In the genomic region with DNA sequence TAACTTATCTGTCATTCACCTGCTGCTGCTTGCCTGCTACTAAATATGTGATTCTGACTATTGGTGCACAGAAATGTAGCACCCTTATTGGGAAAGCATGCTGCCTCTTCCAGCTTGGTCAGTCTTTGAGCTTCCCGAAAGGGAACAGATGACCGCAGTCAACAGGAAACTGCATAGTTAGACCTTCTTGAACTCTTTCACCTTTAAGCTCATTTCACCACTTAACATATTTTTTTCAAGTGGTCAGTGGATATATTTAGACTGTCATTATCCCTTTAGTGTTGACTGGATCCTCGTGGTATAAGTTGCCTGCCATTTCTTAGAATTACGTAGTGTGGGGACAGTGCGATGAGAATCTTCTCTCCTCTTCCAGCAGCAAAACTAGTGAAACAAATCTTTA, we compare ENCODE assay signal across 1 cellular context.
A peak's percentile ranks its signal among the peaks of the same experiment; 100 is the strongest.
TF ChIP-seq lines count a peak whose summit lies in the region.

No MANE protein-coding gene starts in this region.

TF ChIP-seq in liver, 16 proteins besides CTCF, POLR2A, EP300 and RAD21:
- TF ChIP-seq, protein P1, sequence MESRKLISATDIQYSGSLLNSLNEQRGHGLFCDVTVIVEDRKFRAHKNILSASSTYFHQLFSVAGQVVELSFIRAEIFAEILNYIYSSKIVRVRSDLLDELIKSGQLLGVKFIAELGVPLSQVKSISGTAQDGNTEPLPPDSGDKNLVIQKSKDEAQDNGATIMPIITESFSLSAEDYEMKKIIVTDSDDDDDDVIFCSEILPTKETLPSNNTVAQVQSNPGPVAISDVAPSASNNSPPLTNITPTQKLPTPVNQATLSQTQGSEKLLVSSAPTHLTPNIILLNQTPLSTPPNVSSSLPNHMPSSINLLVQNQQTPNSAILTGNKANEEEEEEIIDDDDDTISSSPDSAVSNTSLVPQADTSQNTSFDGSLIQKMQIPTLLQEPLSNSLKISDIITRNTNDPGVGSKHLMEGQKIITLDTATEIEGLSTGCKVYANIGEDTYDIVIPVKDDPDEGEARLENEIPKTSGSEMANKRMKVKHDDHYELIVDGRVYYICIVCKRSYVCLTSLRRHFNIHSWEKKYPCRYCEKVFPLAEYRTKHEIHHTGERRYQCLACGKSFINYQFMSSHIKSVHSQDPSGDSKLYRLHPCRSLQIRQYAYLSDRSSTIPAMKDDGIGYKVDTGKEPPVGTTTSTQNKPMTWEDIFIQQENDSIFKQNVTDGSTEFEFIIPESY (IDR thresholded peaks at IDR 0.05) = no peak
- TF ChIP-seq JUND (IDR thresholded peaks at IDR 0.05) (no peak), SP1 (IDR thresholded peaks at IDR 0.05) (no peak), HNF4G (IDR thresholded peaks at IDR 0.05) (no peak), FOXA1 (IDR thresholded peaks at IDR 0.05) (no peak), NR2F2 (IDR thresholded peaks at IDR 0.05) (peak; percentile 94), EGR1 (IDR thresholded peaks at IDR 0.05; ENCODE audit: low read depth in 2 of 2) (no peak), TAF1 (conservative IDR thresholded peaks at IDR 0.05) (no peak), FOXA2 (IDR thresholded peaks at IDR 0.05) (no peak), HNF4A (conservative IDR thresholded peaks at IDR 0.05) (no peak), GABPA (IDR thresholded peaks at IDR 0.05 in 1 of 2, conservative IDR thresholded peaks at IDR 0.05 in 1 of 2) (no peak)
- TF ChIP-seq, protein P2, sequence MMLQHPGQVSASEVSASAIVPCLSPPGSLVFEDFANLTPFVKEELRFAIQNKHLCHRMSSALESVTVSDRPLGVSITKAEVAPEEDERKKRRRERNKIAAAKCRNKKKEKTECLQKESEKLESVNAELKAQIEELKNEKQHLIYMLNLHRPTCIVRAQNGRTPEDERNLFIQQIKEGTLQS (IDR thresholded peaks at IDR 0.05) = no peak
- TF ChIP-seq, protein P3, sequence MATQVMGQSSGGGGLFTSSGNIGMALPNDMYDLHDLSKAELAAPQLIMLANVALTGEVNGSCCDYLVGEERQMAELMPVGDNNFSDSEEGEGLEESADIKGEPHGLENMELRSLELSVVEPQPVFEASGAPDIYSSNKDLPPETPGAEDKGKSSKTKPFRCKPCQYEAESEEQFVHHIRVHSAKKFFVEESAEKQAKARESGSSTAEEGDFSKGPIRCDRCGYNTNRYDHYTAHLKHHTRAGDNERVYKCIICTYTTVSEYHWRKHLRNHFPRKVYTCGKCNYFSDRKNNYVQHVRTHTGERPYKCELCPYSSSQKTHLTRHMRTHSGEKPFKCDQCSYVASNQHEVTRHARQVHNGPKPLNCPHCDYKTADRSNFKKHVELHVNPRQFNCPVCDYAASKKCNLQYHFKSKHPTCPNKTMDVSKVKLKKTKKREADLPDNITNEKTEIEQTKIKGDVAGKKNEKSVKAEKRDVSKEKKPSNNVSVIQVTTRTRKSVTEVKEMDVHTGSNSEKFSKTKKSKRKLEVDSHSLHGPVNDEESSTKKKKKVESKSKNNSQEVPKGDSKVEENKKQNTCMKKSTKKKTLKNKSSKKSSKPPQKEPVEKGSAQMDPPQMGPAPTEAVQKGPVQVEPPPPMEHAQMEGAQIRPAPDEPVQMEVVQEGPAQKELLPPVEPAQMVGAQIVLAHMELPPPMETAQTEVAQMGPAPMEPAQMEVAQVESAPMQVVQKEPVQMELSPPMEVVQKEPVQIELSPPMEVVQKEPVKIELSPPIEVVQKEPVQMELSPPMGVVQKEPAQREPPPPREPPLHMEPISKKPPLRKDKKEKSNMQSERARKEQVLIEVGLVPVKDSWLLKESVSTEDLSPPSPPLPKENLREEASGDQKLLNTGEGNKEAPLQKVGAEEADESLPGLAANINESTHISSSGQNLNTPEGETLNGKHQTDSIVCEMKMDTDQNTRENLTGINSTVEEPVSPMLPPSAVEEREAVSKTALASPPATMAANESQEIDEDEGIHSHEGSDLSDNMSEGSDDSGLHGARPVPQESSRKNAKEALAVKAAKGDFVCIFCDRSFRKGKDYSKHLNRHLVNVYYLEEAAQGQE (IDR thresholded peaks at IDR 0.05) = peak; percentile 23
- TF ChIP-seq, protein P4, sequence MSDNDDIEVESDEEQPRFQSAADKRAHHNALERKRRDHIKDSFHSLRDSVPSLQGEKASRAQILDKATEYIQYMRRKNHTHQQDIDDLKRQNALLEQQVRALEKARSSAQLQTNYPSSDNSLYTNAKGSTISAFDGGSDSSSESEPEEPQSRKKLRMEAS (IDR thresholded peaks at IDR 0.05) = no peak
